In genomic region chr14:105021656-105022275, GRCh38 we compare ENCODE assay signal across 8 cellular contexts. TPM values are rescaled to one million over a fixed set of nuclear protein-coding genes. Genes with fewer than 3 reads are reported as not detected.
DNase-seq lines count a peak whose midpoint lies in the region; ATAC-seq, FAIRE-seq and TF ChIP-seq lines count a peak whose summit lies in the region.

No MANE protein-coding gene starts in this region.

- H3K4me3 ChIP-seq in CD8-positive, alpha-beta memory T cell (ENCODE audit: low read length) = peak overlapping the region; percentile 58
- H3K4me3 ChIP-seq in astrocyte (ENCODE audit: insufficient read depth, low read depth, low read length) = peak overlapping the region; percentile 74
- H3K4me3 ChIP-seq in iPS-20b (ENCODE audit: low read length) = peak overlapping the region; percentile 95
- H3K4me3 ChIP-seq in small intestine (ENCODE audit: low read depth in 1 of 2, low read length in 2 of 2) = peak overlapping the region; percentile 32 to 65

- WGBS in small intestine, 3 donors = 6 to 9% (median 9%) methylated on average over 20 of the region's 20 CpGs

- no peaks in the 10 kb centered on the region for H3K9me3 Mint-ChIP-seq in CD8-positive, alpha-beta memory T cell
- H3K9me3 Mint-ChIP-seq in HFFc6 (peaks cover 6% of the 10 kb centered on the region; the same call in 1 of the 2 replicates), astrocyte (ENCODE audit: unreplicated experiment) (no peaks in the 10 kb centered on the region)

- H3K27me3 Mint-ChIP-seq in CD8-positive, alpha-beta memory T cell = peaks cover 0 to 3% of the 10 kb centered on the region in 2 donors
- no peaks in the 10 kb centered on the region for H3K27me3 Mint-ChIP-seq in HFFc6 (ENCODE audit: insufficient read depth)
- H3K27me3 Mint-ChIP-seq in astrocyte (ENCODE audit: low read depth, unreplicated experiment) = no peaks in the 10 kb centered on the region

- no peak for ATAC-seq in HG03442 (IDR thresholded peaks at IDR 0.05; ENCODE audit: unreplicated experiment)

- H3K27ac Mint-ChIP-seq in CD8-positive, alpha-beta memory T cell = peak overlapping the region; percentile 88 to 96 (median 94)
- H3K27ac Mint-ChIP-seq in HFFc6 (peak overlapping the region; percentile 93), astrocyte (ENCODE audit: unreplicated experiment) (peak overlapping the region; percentile 92)

- FAIRE-seq in astrocyte (lab: Jason Lieb, UNC) (no peak), small intestine (lab: Jason Lieb, UNC) (no peak), GM19239 (lab: Jason Lieb, UNC) (no peak)

- H3K27ac ChIP-seq in CD8-positive, alpha-beta memory T cell (ENCODE audit: low read depth, low read length) = peak overlapping the region; percentile 60
- H3K27ac ChIP-seq in astrocyte (ENCODE audit: low read depth, low read length) (peak overlapping the region; percentile 81), iPS-20b (ENCODE audit: low read length) (peak overlapping the region; percentile 85), small intestine (ENCODE audit: low read depth in 1 of 2, low read length in 1 of 2) (peak overlapping the region; percentile 73 to 82)

- H3K36me3 Mint-ChIP-seq in CD8-positive, alpha-beta memory T cell = peaks cover 0 to 15% (median 0%) of the 10 kb centered on the region in 3 donors
- peaks cover 27% of the 10 kb centered on the region for H3K36me3 Mint-ChIP-seq in HFFc6 (ENCODE audit: low read depth)
- no peaks in the 10 kb centered on the region for H3K36me3 Mint-ChIP-seq in astrocyte (ENCODE audit: low read depth, unreplicated experiment)

- no peaks in the 10 kb centered on the region for H3K9me3 ChIP-seq in CD8-positive, alpha-beta memory T cell (ENCODE audit: low read length)
- H3K9me3 ChIP-seq in astrocyte (ENCODE audit: insufficient read depth, low read depth, low read length) (no peaks in the 10 kb centered on the region), iPS-20b (ENCODE audit: insufficient read depth, low read depth, low read length) (no peaks in the 10 kb centered on the region), small intestine (ENCODE audit: control insufficient read depth, low read depth) (no peaks in the 10 kb centered on the region)

- H3K27me3 ChIP-seq in CD8-positive, alpha-beta memory T cell (ENCODE audit: insufficient read depth, low read length, poor library complexity, severe bottlenecking) = no peaks in the 10 kb centered on the region
- H3K27me3 ChIP-seq in astrocyte (ENCODE audit: insufficient read depth, low read length) (no peaks in the 10 kb centered on the region), iPS-20b (ENCODE audit: insufficient read depth, low read length) (no peaks in the 10 kb centered on the region), small intestine (ENCODE audit: control insufficient read depth in 2 of 2, insufficient read depth in 2 of 2, low read length in 2 of 2) (no peaks in the 10 kb centered on the region)

- peaks cover 31% of the 10 kb centered on the region for H4K20me1 ChIP-seq in astrocyte (ENCODE audit: insufficient read depth, low read length)

- no peaks in the 10 kb centered on the region for H3K36me3 ChIP-seq in CD8-positive, alpha-beta memory T cell (ENCODE audit: insufficient read depth, low read length)
- H3K36me3 ChIP-seq in astrocyte (ENCODE audit: insufficient read depth, low read length) (no peaks in the 10 kb centered on the region), iPS-20b (ENCODE audit: insufficient read depth, low read depth, low read length) (peaks cover 11% of the 10 kb centered on the region), small intestine (ENCODE audit: control insufficient read depth in 2 of 2, insufficient read depth in 2 of 2, low read length in 2 of 2) (no peaks in the 10 kb centered on the region)

- H3K4me1 Mint-ChIP-seq in CD8-positive, alpha-beta memory T cell = peaks cover 53 to 75% (median 65%) of the 10 kb centered on the region in 3 donors
- H3K4me1 Mint-ChIP-seq in HFFc6 (ENCODE audit: low read depth) (peaks cover 77% of the 10 kb centered on the region), astrocyte (ENCODE audit: low read depth, unreplicated experiment) (peaks cover 31% of the 10 kb centered on the region)

- H2AFZ ChIP-seq in astrocyte (ENCODE audit: low read depth, low read length) = peak overlapping the region; percentile 20

- DNase-seq in CD8-positive, alpha-beta memory T cell = peak in 2 of 5 donors; percentile 24 to 55
- DNase-seq in HFFc6 (no peak), NOMO-1 treated with dmso at 0.1 percent for 144 hours (lab: John Stamatoyannopoulos, UW; ENCODE audit: unreplicated experiment) (peak; percentile 25), astrocyte (ENCODE audit: low read depth) (no peak), small intestine (peak; percentile 56), GM19239 (ENCODE audit: insufficient read length, low spot score) (no peak)

- H3K4me3 Mint-ChIP-seq in CD8-positive, alpha-beta memory T cell = peak overlapping the region; percentile 86 to 96 (median 89)
- H3K4me3 Mint-ChIP-seq in HFFc6 (peak overlapping the region; percentile 94), astrocyte (ENCODE audit: unreplicated experiment) (peak overlapping the region; percentile 90)

- peak; percentile 51 for TF ChIP-seq CTCF in HFFc6 (IDR thresholded peaks at IDR 0.05)
- TF ChIP-seq CTCF in astrocyte (IDR thresholded peaks at IDR 0.05; ENCODE audit: insufficient read depth, low read depth, low read length) = peak; percentile 8

- POLR2A ChIA-PET in CD8-positive, alpha-beta memory T cell (lab: Charles Lee) = interaction anchor here (1.3 to 4.4 kb wide), 4 partner anchors 11 to 43 kb away, joined by 6 to 20 read pairs (median 16); partner anchors contain the start of genes CLBA1 and GPR132

- peak overlapping the region; percentile 95 for H3K4me2 ChIP-seq in astrocyte (ENCODE audit: low read length)

- CTCF ChIA-PET in CD8-positive, alpha-beta memory T cell (lab: Charles Lee) = interaction anchor here (0.6 to 1.8 kb wide), 4 partner anchors 10 to 24 kb away, joined by 3 to 8 read pairs (median 4); no protein-coding TSS in a partner anchor

- H3K4me1 ChIP-seq in CD8-positive, alpha-beta memory T cell (ENCODE audit: insufficient read depth, low read length) = peaks cover 51% of the 10 kb centered on the region
- H3K4me1 ChIP-seq in astrocyte (ENCODE audit: insufficient read depth, low read length) (peaks cover 61% of the 10 kb centered on the region), iPS-20b (ENCODE audit: insufficient read depth, low read length) (peaks cover 17% of the 10 kb centered on the region), small intestine (ENCODE audit: control insufficient read depth in 2 of 2, insufficient read depth in 1 of 2, low read depth in 1 of 2, low read length in 1 of 2) (peaks cover 0 to 3% of the 10 kb centered on the region in 2 donors)

- H3K79me2 ChIP-seq in astrocyte (ENCODE audit: insufficient read depth, low read length) = peaks cover 51% of the 10 kb centered on the region

- H3K9ac ChIP-seq in astrocyte (ENCODE audit: low read length) = peak overlapping the region; percentile 86
- H3K9ac ChIP-seq in iPS-20b (ENCODE audit: low read depth, low read length) = peak overlapping the region; percentile 96

RNA-seq across cellular contexts. Expression of gene CDCA4, which starts 0.9 kb away (rescaled TPM):
- 10 to 100 TPM; 73.0 to 76.7 TPM for total RNA-seq in CD8-positive, alpha-beta memory T cell
- polyA plus RNA-seq in CD8-positive, alpha-beta memory T cell = 23.8 TPM
- 10 to 100 TPM; 11.6 to 20.3 (median 18.4) TPM for total RNA-seq in HFFc6 (2021; fragmentation: NEBNext Ultra II Directional; extraction: Animal tissue kit (Norgen Biotek cat#: 25700))
- total RNA-seq in astrocyte = 8.7 and 11.3 TPM in 2 replicates
- polyA plus RNA-seq in small intestine = 10 to 100 TPM in 1 of 3 donors, 1 to 10 TPM in 2; 2.7 to 10.9 (median 2.9) TPM

RNA-seq across cellular contexts. Expression of gene CLBA1, which starts 36.2 kb away (rescaled TPM):
- total RNA-seq in CD8-positive, alpha-beta memory T cell = 1 to 10 TPM; 3.8 to 3.9 TPM
- 0.32 TPM for polyA plus RNA-seq in CD8-positive, alpha-beta memory T cell
- total RNA-seq in HFFc6 (2021; fragmentation: NEBNext Ultra II Directional; extraction: Animal tissue kit (Norgen Biotek cat#: 25700)) = 10 to 100 TPM in 2 of 6 experiments, 1 to 10 TPM in 4; 5.9 to 12.3 (median 7.9) TPM
- 6.3 and 7.2 TPM in 2 replicates for total RNA-seq in astrocyte
- 1 to 10 TPM in 2 of 3 donors, under 1 TPM in 1; 0.89 to 5.0 (median 1.4) TPM for polyA plus RNA-seq in small intestine

RNA-seq across cellular contexts. Expression of gene GPR132, which starts 43.5 kb away (rescaled TPM):
- total RNA-seq in CD8-positive, alpha-beta memory T cell = 10 to 100 TPM; 51.3 to 52.0 TPM
- 34.9 TPM for polyA plus RNA-seq in CD8-positive, alpha-beta memory T cell
- under 1 TPM in 2 of 6 experiments, not detected in 4; 0.05 to 0.14 TPM for total RNA-seq in HFFc6 (2021; fragmentation: NEBNext Ultra II Directional; extraction: Animal tissue kit (Norgen Biotek cat#: 25700))
- 1.7 and 2.2 TPM in 2 replicates for total RNA-seq in astrocyte
- polyA plus RNA-seq in small intestine = 1 to 10 TPM in 1 of 3 donors, under 1 TPM in 1, not detected in 1; 0.81 to 1.1 TPM

RNA-seq across cellular contexts. Expression of gene AHNAK2, which starts 43.6 kb away (rescaled TPM):
- total RNA-seq in CD8-positive, alpha-beta memory T cell = under 1 TPM in 1 of 2 experiments, not detected in 1; 0.04 TPM
- polyA plus RNA-seq in CD8-positive, alpha-beta memory T cell = not detected
- total RNA-seq in HFFc6 (2021; fragmentation: NEBNext Ultra II Directional; extraction: Animal tissue kit (Norgen Biotek cat#: 25700)) = 10 to 100 TPM; 50.2 to 76.2 (median 73.7) TPM
- 34.3 and 44.7 TPM in 2 replicates for total RNA-seq in astrocyte
- 1 to 10 TPM in 1 of 3 donors, under 1 TPM in 2; under 0.01 to 6.3 (median under 0.01) TPM for polyA plus RNA-seq in small intestine

Comparison
In these comparisons a context has a peak if more than half of its experiments do, and no peak if none do; other contexts are left out.
1. DNase-seq: peak in NOMO-1 treated with dmso at 0.1 percent for 144 hours (single experiment) and small intestine (single experiment); none in HFFc6 (single experiment), astrocyte (single experiment) and GM19239 (single experiment).
2. RNA of gene GPR132, which starts 43.5 kb away (total RNA-seq): 51.3 to 52.0 TPM in CD8-positive, alpha-beta memory T cell; 1.7 to 2.2 TPM in astrocyte and 0.05 to 0.14 TPM in HFFc6; every median in the first group is over 10 times any median in the second.
3. Peak in every context shown above with its lines, with median percentiles within 50 percentile points of each other: H3K27ac ChIP-seq, H3K4me3 ChIP-seq, H3K27ac Mint-ChIP-seq and H3K4me3 Mint-ChIP-seq.